Comparison of ENCODE assay signal across 8 cellular contexts in the genomic region with DNA sequence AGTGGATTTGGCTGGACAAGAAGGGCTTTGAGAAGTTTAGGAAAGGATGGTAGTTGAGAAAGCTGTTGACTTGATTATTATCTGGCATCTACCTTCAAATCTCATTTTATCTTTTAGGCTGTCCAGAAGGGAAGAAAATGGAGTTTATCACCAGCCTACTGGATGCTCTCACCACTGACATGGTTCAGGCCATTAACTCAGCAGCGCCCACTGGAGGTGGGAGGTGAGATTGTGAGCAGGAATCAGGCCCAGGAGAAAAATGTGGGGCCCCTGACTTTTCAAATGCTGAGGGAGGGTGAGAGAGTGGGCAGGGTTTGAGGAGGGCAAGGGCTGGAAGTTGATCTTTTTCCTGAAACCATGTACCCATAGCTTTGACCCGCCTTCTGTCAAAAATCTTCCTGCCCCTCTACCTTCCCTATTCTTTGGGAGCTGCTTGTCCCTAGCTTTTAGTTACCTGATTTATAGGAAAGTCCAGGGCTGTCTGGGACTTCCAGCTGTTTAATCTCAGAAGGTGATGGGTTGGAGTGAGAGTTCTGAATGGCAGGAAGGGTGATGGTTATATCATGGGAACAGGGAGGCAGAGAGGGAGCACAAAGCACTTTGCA.
DNase-seq lines count a peak whose midpoint lies in the region; ATAC-seq and TF ChIP-seq lines count a peak whose summit lies in the region.

No MANE protein-coding gene starts in this region.

- ATAC-seq in GM21723 (IDR thresholded peaks at IDR 0.05; ENCODE audit: unreplicated experiment) = no peak

- H3K27ac ChIP-seq in left ventricle myocardium inferior (replicated peaks) = no peak overlapping the region

- peak; percentile 62 for DNase-seq in BE2C
- peak; percentile 66 for DNase-seq in GM13976 (ENCODE audit: low spot score)
- peak; percentile 16 for DNase-seq in SW480 (ENCODE audit: low spot score)
- no peak for DNase-seq in left ventricle myocardium inferior
- DNase-seq in stimulated activated CD4-positive, alpha-beta T cell treated with anti-CD3 and anti-CD28 coated beads, Interleukin-4, amount 100 ng/mL, for 48 hours (ENCODE audit: low read depth in 2 of 2) = peak; percentile 23 to 58
- no peak for DNase-seq in posterior vena cava (ENCODE audit: low spot score)
- no peak for DNase-seq in GM03348 (ENCODE audit: low spot score)

- H3K4me1 ChIP-seq in BE2C (no peaks in the 10 kb centered on the region), left ventricle myocardium inferior (peaks cover under 1% of the 10 kb centered on the region)

- no peaks in the 10 kb centered on the region for H3K36me3 ChIP-seq in BE2C
- no peaks in the 10 kb centered on the region for H3K36me3 ChIP-seq in left ventricle myocardium inferior

- H3K4me3 ChIP-seq in BE2C (ENCODE audit: low read depth, low read length) (no peak overlapping the region), left ventricle myocardium inferior (no peak overlapping the region)

- peak; percentile 90 for TF ChIP-seq CTCF in BE2C (IDR thresholded peaks at IDR 0.05; ENCODE audit: low read depth, low read length)
- peak; percentile 61 for TF ChIP-seq CTCF in GM13976 (IDR thresholded peaks at IDR 0.05; ENCODE audit: borderline replicate concordance, control extremely low read depth, extremely low read depth, insufficient read depth, missing control alignments)
- peak; percentile 51 for TF ChIP-seq CTCF in left ventricle myocardium inferior (IDR thresholded peaks at IDR 0.05; ENCODE audit: borderline replicate concordance)

- in situ Hi-C loops in GM13976 (cut with MboI; ENCODE audit: low sequenced_read_pairs, unreplicated experiment) = loop anchor here (25.0 kb wide), 1 partner anchor 426 kb away; no protein-coding TSS in a partner anchor

- intact Hi-C loops in left ventricle myocardium inferior (cut with micrococcal nuclease) = no loop called here
- intact Hi-C loops in posterior vena cava (cut with DNase I) = no loop called here

- H3K27me3 ChIP-seq in BE2C (peaks cover 21% of the 10 kb centered on the region), left ventricle myocardium inferior (ENCODE audit: low read depth) (peaks cover 57% of the 10 kb centered on the region)

- H3K9me3 ChIP-seq in BE2C (no peaks in the 10 kb centered on the region), left ventricle myocardium inferior (replicated peaks) (no peaks in the 10 kb centered on the region)

Comparison
In these comparisons a context has a peak if more than half of its experiments do, and no peak if none do; other contexts are left out.
1. DNase-seq: peak in BE2C (single experiment), GM13976 (single experiment), SW480 (single experiment) and stimulated activated CD4-positive, alpha-beta T cell treated with anti-CD3 and anti-CD28 coated beads, Interleukin-4, amount 100 ng/mL, for 48 hours (2 of 2); none in left ventricle myocardium inferior (single experiment), posterior vena cava (single experiment) and GM03348 (single experiment).
2. Peak in every context shown above with its lines, with median percentiles within 50 percentile points of each other: CTCF ChIP-seq.